Comparison of ENCODE assay signal across 8 cellular contexts in genomic region chr17:58531661-58532554, GRCh38. TPM values are rescaled to one million over a fixed set of nuclear protein-coding genes. Genes with fewer than 3 reads are reported as not detected.
DNase-seq lines count a peak whose midpoint lies in the region; ATAC-seq and TF ChIP-seq lines count a peak whose summit lies in the region.

No MANE protein-coding gene starts in this region.

- H3K27ac ChIP-seq in SU-DHL-6 (ENCODE audit: low read depth, low read length): no peak overlapping the region
- H3K27ac ChIP-seq in angular gyrus (ENCODE audit: low read depth, low read length): peak overlapping the region; percentile 100
- peak overlapping the region; percentile 59 to 75 for H3K27ac ChIP-seq in right atrium auricular region

- ATAC-seq in HG03280 (IDR thresholded peaks at IDR 0.05; ENCODE audit: unreplicated experiment) (peak; percentile 71), GM19467 (IDR thresholded peaks at IDR 0.05; ENCODE audit: unreplicated experiment) (no peak)

- no peaks in the 10 kb centered on the region for H4K20me1 ChIP-seq in SU-DHL-6 (ENCODE audit: low read depth, low read length)

- H2AFZ ChIP-seq in SU-DHL-6 (ENCODE audit: low read depth, low read length, severe bottlenecking): peak overlapping the region; percentile 12

- H3K4me2 ChIP-seq in SU-DHL-6 (ENCODE audit: low read depth, low read length, poor library complexity, severe bottlenecking): peak overlapping the region; percentile 39

- H3K9me2 ChIP-seq in SU-DHL-6 (replicated peaks; ENCODE audit: insufficient read depth, low read length): no peaks in the 10 kb centered on the region

- DNase-seq in ELR (ENCODE audit: low read depth) (peak; percentile 69), right atrium auricular region (ENCODE audit: low spot score) (no peak), posterior cingulate gyrus (peak; percentile 72 to 98 (median 78))
- DNase-seq in NK-92 treated with Interleukin-12 subunit alpha and Interleukin-12 subunit beta, amount 100 ng/mL, for 24 hours (lab: John Stamatoyannopoulos, UW): no peak

- TF ChIP-seq CTCF in SU-DHL-6 (IDR thresholded peaks at IDR 0.05; ENCODE audit: insufficient read depth, low read length, poor library complexity, severe bottlenecking) (no peak), right atrium auricular region (IDR thresholded peaks at IDR 0.05) (no peak)

- H3K4me3 ChIP-seq in SU-DHL-6 (ENCODE audit: insufficient read depth, low read length, poor library complexity, severe bottlenecking) (peak overlapping the region; percentile 43), right atrium auricular region (peak overlapping the region; percentile 42 to 67)

- peaks cover 0 to 78% of the 10 kb centered on the region in 2 donors for H3K4me1 ChIP-seq in right atrium auricular region

- H3K9me3 ChIP-seq in SU-DHL-6 (ENCODE audit: insufficient read depth, low read length) (no peaks in the 10 kb centered on the region), right atrium auricular region (no peaks in the 10 kb centered on the region)

- H3K79me2 ChIP-seq in SU-DHL-6 (ENCODE audit: insufficient read depth, low read length): no peaks in the 10 kb centered on the region

- H3F3A ChIP-seq in SU-DHL-6 (ENCODE audit: insufficient read depth): no peaks in the 10 kb centered on the region

- H3K36me3 ChIP-seq in SU-DHL-6 (ENCODE audit: low read length): no peaks in the 10 kb centered on the region
- H3K36me3 ChIP-seq in right atrium auricular region: no peaks in the 10 kb centered on the region

- H3K27me3 ChIP-seq in SU-DHL-6 (ENCODE audit: low read length): no peaks in the 10 kb centered on the region
- H3K27me3 ChIP-seq in right atrium auricular region: no peaks in the 10 kb centered on the region

- intact Hi-C loops in posterior cingulate gyrus (cut with DNase I): no loop called here

- H3K9ac ChIP-seq in SU-DHL-6 (ENCODE audit: low read length): peak overlapping the region; percentile 4; the same call in 1 of the 2 replicates

RNA-seq across cellular contexts. Expression of gene MTMR4, which starts 17.5 kb away (rescaled TPM):
- total RNA-seq in right atrium auricular region: 10 to 100 TPM; 13.9 TPM

RNA-seq across cellular contexts. Expression of gene HSF5, which starts 43.7 kb away (rescaled TPM):
- under 1 TPM in 1 of 2 donors, not detected in 1; 0.08 TPM for total RNA-seq in right atrium auricular region

Comparison
In these comparisons a context has a peak if more than half of its experiments do, and no peak if none do; other contexts are left out.
1. DNase-seq: peak in ELR (single experiment) and posterior cingulate gyrus (10 of 10); none in right atrium auricular region (single experiment) and NK-92 treated with Interleukin-12 subunit alpha and Interleukin-12 subunit beta, amount 100 ng/mL, for 24 hours (single experiment).